1 cellular context compared by ENCODE assay signal in the genomic region with DNA sequence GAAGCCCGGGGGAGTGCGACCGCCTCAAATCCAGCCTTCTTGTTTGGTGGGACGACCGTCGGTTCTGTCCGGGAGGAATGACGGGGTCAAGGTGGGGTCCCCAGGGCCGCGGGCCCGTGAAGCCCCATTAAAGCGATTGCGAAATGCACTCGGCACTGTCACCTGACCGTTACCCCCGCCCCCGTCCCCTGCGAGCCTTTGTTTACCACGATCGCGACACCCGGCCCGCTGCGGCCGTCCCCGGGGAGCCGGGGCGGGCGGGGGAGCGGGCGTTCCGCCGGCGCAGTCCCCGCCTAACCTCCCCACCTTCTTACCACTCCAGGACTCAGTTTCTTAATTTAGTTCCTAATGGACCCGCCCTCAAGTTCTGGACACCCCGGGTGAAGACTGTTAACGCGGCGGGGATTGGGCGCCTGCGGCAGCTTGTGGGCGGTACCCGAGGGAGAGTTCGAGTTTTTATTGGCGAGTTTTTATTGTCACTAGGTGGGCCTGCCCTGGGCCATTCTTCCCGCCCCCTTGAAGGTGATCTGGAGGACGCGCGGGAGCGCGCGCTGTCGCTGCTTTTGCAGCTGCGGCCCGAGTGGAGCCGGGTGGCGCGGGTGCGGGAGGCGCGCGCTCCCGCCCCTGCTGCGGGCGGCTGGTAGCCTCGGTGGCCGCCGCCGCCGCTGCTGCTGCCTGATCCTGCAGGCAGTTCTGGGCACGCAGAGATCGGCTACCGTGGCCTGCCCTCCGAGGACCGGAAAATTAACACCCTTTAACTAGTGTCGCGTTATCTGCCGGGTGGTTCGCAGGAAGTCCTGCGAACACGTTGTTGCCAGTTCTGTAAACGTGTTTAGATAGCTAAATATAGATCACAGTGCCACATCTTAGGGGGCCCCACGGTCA.
TF ChIP-seq lines count a peak whose summit lies in the region.

No MANE protein-coding gene starts in this region.

TF ChIP-seq in K562, 482 proteins besides CTCF, POLR2A, EP300 and RAD21 (continued from another document and continues in another):
- TF ChIP-seq, protein P1, sequence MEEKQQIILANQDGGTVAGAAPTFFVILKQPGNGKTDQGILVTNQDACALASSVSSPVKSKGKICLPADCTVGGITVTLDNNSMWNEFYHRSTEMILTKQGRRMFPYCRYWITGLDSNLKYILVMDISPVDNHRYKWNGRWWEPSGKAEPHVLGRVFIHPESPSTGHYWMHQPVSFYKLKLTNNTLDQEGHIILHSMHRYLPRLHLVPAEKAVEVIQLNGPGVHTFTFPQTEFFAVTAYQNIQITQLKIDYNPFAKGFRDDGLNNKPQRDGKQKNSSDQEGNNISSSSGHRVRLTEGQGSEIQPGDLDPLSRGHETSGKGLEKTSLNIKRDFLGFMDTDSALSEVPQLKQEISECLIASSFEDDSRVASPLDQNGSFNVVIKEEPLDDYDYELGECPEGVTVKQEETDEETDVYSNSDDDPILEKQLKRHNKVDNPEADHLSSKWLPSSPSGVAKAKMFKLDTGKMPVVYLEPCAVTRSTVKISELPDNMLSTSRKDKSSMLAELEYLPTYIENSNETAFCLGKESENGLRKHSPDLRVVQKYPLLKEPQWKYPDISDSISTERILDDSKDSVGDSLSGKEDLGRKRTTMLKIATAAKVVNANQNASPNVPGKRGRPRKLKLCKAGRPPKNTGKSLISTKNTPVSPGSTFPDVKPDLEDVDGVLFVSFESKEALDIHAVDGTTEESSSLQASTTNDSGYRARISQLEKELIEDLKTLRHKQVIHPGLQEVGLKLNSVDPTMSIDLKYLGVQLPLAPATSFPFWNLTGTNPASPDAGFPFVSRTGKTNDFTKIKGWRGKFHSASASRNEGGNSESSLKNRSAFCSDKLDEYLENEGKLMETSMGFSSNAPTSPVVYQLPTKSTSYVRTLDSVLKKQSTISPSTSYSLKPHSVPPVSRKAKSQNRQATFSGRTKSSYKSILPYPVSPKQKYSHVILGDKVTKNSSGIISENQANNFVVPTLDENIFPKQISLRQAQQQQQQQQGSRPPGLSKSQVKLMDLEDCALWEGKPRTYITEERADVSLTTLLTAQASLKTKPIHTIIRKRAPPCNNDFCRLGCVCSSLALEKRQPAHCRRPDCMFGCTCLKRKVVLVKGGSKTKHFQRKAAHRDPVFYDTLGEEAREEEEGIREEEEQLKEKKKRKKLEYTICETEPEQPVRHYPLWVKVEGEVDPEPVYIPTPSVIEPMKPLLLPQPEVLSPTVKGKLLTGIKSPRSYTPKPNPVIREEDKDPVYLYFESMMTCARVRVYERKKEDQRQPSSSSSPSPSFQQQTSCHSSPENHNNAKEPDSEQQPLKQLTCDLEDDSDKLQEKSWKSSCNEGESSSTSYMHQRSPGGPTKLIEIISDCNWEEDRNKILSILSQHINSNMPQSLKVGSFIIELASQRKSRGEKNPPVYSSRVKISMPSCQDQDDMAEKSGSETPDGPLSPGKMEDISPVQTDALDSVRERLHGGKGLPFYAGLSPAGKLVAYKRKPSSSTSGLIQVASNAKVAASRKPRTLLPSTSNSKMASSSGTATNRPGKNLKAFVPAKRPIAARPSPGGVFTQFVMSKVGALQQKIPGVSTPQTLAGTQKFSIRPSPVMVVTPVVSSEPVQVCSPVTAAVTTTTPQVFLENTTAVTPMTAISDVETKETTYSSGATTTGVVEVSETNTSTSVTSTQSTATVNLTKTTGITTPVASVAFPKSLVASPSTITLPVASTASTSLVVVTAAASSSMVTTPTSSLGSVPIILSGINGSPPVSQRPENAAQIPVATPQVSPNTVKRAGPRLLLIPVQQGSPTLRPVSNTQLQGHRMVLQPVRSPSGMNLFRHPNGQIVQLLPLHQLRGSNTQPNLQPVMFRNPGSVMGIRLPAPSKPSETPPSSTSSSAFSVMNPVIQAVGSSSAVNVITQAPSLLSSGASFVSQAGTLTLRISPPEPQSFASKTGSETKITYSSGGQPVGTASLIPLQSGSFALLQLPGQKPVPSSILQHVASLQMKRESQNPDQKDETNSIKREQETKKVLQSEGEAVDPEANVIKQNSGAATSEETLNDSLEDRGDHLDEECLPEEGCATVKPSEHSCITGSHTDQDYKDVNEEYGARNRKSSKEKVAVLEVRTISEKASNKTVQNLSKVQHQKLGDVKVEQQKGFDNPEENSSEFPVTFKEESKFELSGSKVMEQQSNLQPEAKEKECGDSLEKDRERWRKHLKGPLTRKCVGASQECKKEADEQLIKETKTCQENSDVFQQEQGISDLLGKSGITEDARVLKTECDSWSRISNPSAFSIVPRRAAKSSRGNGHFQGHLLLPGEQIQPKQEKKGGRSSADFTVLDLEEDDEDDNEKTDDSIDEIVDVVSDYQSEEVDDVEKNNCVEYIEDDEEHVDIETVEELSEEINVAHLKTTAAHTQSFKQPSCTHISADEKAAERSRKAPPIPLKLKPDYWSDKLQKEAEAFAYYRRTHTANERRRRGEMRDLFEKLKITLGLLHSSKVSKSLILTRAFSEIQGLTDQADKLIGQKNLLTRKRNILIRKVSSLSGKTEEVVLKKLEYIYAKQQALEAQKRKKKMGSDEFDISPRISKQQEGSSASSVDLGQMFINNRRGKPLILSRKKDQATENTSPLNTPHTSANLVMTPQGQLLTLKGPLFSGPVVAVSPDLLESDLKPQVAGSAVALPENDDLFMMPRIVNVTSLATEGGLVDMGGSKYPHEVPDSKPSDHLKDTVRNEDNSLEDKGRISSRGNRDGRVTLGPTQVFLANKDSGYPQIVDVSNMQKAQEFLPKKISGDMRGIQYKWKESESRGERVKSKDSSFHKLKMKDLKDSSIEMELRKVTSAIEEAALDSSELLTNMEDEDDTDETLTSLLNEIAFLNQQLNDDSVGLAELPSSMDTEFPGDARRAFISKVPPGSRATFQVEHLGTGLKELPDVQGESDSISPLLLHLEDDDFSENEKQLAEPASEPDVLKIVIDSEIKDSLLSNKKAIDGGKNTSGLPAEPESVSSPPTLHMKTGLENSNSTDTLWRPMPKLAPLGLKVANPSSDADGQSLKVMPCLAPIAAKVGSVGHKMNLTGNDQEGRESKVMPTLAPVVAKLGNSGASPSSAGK (IDR thresholded peaks at IDR 0.05) = peak; percentile 78
- TF ChIP-seq, protein P2, sequence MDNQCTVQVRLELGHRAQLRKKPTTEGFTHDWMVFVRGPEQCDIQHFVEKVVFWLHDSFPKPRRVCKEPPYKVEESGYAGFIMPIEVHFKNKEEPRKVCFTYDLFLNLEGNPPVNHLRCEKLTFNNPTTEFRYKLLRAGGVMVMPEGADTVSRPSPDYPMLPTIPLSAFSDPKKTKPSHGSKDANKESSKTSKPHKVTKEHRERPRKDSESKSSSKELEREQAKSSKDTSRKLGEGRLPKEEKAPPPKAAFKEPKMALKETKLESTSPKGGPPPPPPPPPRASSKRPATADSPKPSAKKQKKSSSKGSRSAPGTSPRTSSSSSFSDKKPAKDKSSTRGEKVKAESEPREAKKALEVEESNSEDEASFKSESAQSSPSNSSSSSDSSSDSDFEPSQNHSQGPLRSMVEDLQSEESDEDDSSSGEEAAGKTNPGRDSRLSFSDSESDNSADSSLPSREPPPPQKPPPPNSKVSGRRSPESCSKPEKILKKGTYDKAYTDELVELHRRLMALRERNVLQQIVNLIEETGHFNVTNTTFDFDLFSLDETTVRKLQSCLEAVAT (IDR thresholded peaks at IDR 0.05) = no peak
- TF ChIP-seq RFX5 (IDR thresholded peaks at IDR 0.05; ENCODE audit: low read depth, low read length) = no peak
- peak; percentile 89 for TF ChIP-seq L3MBTL2 (IDR thresholded peaks at IDR 0.05)
- TF ChIP-seq TOE1 (IDR thresholded peaks at IDR 0.05; ENCODE audit: borderline replicate concordance) = no peak; the same call in 1 of the 2 replicates
- TF ChIP-seq TOE1 (CRISPR knock-in tag; IDR thresholded peaks at IDR 0.05; ENCODE audit: borderline replicate concordance, low read depth) = no peak
- TF ChIP-seq, protein P3, sequence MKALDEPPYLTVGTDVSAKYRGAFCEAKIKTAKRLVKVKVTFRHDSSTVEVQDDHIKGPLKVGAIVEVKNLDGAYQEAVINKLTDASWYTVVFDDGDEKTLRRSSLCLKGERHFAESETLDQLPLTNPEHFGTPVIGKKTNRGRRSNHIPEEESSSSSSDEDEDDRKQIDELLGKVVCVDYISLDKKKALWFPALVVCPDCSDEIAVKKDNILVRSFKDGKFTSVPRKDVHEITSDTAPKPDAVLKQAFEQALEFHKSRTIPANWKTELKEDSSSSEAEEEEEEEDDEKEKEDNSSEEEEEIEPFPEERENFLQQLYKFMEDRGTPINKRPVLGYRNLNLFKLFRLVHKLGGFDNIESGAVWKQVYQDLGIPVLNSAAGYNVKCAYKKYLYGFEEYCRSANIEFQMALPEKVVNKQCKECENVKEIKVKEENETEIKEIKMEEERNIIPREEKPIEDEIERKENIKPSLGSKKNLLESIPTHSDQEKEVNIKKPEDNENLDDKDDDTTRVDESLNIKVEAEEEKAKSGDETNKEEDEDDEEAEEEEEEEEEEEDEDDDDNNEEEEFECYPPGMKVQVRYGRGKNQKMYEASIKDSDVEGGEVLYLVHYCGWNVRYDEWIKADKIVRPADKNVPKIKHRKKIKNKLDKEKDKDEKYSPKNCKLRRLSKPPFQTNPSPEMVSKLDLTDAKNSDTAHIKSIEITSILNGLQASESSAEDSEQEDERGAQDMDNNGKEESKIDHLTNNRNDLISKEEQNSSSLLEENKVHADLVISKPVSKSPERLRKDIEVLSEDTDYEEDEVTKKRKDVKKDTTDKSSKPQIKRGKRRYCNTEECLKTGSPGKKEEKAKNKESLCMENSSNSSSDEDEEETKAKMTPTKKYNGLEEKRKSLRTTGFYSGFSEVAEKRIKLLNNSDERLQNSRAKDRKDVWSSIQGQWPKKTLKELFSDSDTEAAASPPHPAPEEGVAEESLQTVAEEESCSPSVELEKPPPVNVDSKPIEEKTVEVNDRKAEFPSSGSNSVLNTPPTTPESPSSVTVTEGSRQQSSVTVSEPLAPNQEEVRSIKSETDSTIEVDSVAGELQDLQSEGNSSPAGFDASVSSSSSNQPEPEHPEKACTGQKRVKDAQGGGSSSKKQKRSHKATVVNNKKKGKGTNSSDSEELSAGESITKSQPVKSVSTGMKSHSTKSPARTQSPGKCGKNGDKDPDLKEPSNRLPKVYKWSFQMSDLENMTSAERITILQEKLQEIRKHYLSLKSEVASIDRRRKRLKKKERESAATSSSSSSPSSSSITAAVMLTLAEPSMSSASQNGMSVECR (CRISPR knock-in tag; IDR thresholded peaks at IDR 0.05) = 0 out of 2 replicates have a peak, but pooled peaks have one; percentile 23
- TF ChIP-seq PCBP2 (IDR thresholded peaks at IDR 0.05; ENCODE audit: low read depth, low read length, poor library complexity, severe bottlenecking) = no peak
- TF ChIP-seq TCF3 (CRISPR knock-in tag; IDR thresholded peaks at IDR 0.05) = peak; percentile 24; the same call in 1 of the 2 replicates
- TF ChIP-seq, protein P4, sequence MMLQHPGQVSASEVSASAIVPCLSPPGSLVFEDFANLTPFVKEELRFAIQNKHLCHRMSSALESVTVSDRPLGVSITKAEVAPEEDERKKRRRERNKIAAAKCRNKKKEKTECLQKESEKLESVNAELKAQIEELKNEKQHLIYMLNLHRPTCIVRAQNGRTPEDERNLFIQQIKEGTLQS (IDR thresholded peaks at IDR 0.05) = peak; percentile 64
- TF ChIP-seq, protein P4 (CRISPR knock-in tag; conservative IDR thresholded peaks at IDR 0.05) = 0 out of 2 replicates have a peak, but pooled peaks have one; percentile 63
- no peak for TF ChIP-seq U2AF2 (optimal IDR thresholded peaks at IDR 0.05; ENCODE audit: low read depth, low read length)
- no peak for TF ChIP-seq ZNF23 (CRISPR knock-in tag; IDR thresholded peaks at IDR 0.05)
- TF ChIP-seq, protein P5, sequence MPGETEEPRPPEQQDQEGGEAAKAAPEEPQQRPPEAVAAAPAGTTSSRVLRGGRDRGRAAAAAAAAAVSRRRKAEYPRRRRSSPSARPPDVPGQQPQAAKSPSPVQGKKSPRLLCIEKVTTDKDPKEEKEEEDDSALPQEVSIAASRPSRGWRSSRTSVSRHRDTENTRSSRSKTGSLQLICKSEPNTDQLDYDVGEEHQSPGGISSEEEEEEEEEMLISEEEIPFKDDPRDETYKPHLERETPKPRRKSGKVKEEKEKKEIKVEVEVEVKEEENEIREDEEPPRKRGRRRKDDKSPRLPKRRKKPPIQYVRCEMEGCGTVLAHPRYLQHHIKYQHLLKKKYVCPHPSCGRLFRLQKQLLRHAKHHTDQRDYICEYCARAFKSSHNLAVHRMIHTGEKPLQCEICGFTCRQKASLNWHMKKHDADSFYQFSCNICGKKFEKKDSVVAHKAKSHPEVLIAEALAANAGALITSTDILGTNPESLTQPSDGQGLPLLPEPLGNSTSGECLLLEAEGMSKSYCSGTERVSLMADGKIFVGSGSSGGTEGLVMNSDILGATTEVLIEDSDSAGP (CRISPR knock-in tag; IDR thresholded peaks at IDR 0.05) = no peak
- peak; percentile 58 for TF ChIP-seq ATF7 (IDR thresholded peaks at IDR 0.05)
- TF ChIP-seq RB1 (IDR thresholded peaks at IDR 0.05; ENCODE audit: low read depth) = peak; percentile 74
- TF ChIP-seq ZNF263 (CRISPR knock-in tag; IDR thresholded peaks at IDR 0.05; ENCODE audit: borderline replicate concordance) = no peak
- TF ChIP-seq ZNF140 (CRISPR knock-in tag; IDR thresholded peaks at IDR 0.05) = no peak
- TF ChIP-seq TARDBP (IDR thresholded peaks at IDR 0.05) = peak; percentile 74; the same call in 1 of the 2 replicates
- peak; percentile 80 for TF ChIP-seq CXXC5 (CRISPR knock-in tag; IDR thresholded peaks at IDR 0.05)
- TF ChIP-seq, protein P6, sequence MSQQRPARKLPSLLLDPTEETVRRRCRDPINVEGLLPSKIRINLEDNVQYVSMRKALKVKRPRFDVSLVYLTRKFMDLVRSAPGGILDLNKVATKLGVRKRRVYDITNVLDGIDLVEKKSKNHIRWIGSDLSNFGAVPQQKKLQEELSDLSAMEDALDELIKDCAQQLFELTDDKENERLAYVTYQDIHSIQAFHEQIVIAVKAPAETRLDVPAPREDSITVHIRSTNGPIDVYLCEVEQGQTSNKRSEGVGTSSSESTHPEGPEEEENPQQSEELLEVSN (IDR thresholded peaks at IDR 0.05; ENCODE audit: borderline replicate concordance in 1 of 2, extremely low read depth in 1 of 2, insufficient read depth in 1 of 2, insufficient read length in 1 of 2, low read depth in 1 of 2, low read length in 1 of 2, poor library complexity in 1 of 2, severe bottlenecking in 1 of 2) = peak; percentile 46 to 78
- TF ChIP-seq ESRRB (CRISPR knock-in tag; IDR thresholded peaks at IDR 0.05; ENCODE audit: borderline replicate concordance) = no peak
- TF ChIP-seq ATF1 (CRISPR knock-in tag; IDR thresholded peaks at IDR 0.05) = no peak
- peak; percentile 40; the same call in 1 of the 2 replicates for TF ChIP-seq ATF1 (tag; IDR thresholded peaks at IDR 0.05)
- no peak for TF ChIP-seq BRF1 (IDR thresholded peaks at IDR 0.05; ENCODE audit: borderline replicate concordance, extremely low read depth, insufficient read length)
- TF ChIP-seq ZNF197 (CRISPR knock-in tag; IDR thresholded peaks at IDR 0.05; ENCODE audit: low read depth) = 0 out of 2 replicates have a peak, but pooled peaks have one; percentile 40
